In the genomic region with DNA sequence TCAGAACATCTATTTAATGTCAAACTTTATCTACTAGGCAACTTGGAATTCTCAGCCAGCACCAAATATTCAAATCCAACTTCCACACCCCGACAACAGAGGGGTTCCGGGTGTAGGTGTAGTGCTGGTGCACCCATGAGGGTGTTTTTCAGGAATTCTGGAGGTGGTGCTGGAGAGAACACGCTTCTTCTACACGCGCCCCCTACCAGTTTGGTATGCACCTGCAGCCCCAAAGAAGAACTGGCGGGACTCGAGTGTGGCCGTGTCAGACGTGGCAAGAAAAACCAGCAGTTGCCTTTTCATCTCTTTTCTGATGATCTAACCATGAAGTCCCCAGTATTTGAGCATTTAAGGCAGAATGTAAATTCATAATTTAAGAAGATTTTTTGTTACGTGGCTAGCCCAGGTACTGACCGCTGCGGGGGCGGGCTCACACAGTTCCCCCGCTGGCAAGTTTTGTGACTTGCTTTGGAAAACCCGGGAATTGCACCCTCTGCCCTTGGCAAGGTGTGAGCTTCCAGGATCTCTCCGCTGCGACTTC, we compare ENCODE assay signal across 8 cellular contexts. TPM values are rescaled to one million over a fixed set of nuclear protein-coding genes. Genes with fewer than 3 reads are reported as not detected.
DNase-seq lines count a peak whose midpoint lies in the region; ATAC-seq and TF ChIP-seq lines count a peak whose summit lies in the region.

No MANE protein-coding gene starts in this region.

- H3K79me2 ChIP-seq in OCI-LY3 (ENCODE audit: low read length), result no peaks in the 10 kb centered on the region

- H3K27ac Mint-ChIP-seq in natural killer cell, result no peak overlapping the region

- H3K4me3 Mint-ChIP-seq in activated T-cell treated with anti-CD3 and anti-CD28 coated beads, Interleukin-2, amount 50 U/mL, for 4 hours, result peak overlapping the region; percentile 85
- H3K4me3 Mint-ChIP-seq in natural killer cell, result peak overlapping the region; percentile 77

- H3K9me3 ChIP-seq in OCI-LY3 (ENCODE audit: insufficient read depth, low read length) (no peaks in the 10 kb centered on the region), testis (no peaks in the 10 kb centered on the region)

- H3K36me3 ChIP-seq in OCI-LY3 (replicated peaks; ENCODE audit: low read depth, low read length) (no peaks in the 10 kb centered on the region), testis (ENCODE audit: low read depth, missing control alignments) (no peaks in the 10 kb centered on the region)

- in situ Hi-C loops in Caki2 (cut with HindIII; ENCODE audit: low pct_unique_long_range_greater_than_20kb, low sequenced_read_pairs), result no loop called here

- peak; percentile 62 for TF ChIP-seq CTCF in OCI-LY3 (IDR thresholded peaks at IDR 0.05; ENCODE audit: low read depth, low read length)
- TF ChIP-seq CTCF in natural killer cell (IDR thresholded peaks at IDR 0.05), result no peak
- TF ChIP-seq CTCF in testis (IDR thresholded peaks at IDR 0.05), result peak; percentile 22 to 46 (median 44)

- H2AFZ ChIP-seq in OCI-LY3 (ENCODE audit: low read depth, low read length), result peak overlapping the region; percentile 99

- H3K4me3 ChIP-seq in OCI-LY3 (ENCODE audit: low read length) (peak overlapping the region; percentile 97), testis (peak overlapping the region; percentile 62 to 80)

- H3K27ac ChIP-seq in OCI-LY3 (ENCODE audit: low read length), result peak overlapping the region; percentile 52
- peak overlapping the region in 1 of 2 donors; percentile 77 for H3K27ac ChIP-seq in testis

- no peaks in the 10 kb centered on the region for H3K9me3 Mint-ChIP-seq in activated T-cell treated with anti-CD3 and anti-CD28 coated beads, Interleukin-2, amount 50 U/mL, for 4 hours
- H3K9me3 Mint-ChIP-seq in natural killer cell, result no peaks in the 10 kb centered on the region

- intact Hi-C loops in natural killer cell (cut with micrococcal nuclease), result no loop called here
- intact Hi-C loops in testis (cut with DNase I; ENCODE audit: low total_unique reads), result no loop called here

- H3K4me1 ChIP-seq in OCI-LY3 (ENCODE audit: low read length) (peaks cover 30% of the 10 kb centered on the region), testis (peaks cover 4% of the 10 kb centered on the region)

- H4K20me1 ChIP-seq in OCI-LY3 (ENCODE audit: insufficient read depth, low read length), result no peaks in the 10 kb centered on the region

- H3K27me3 ChIP-seq in OCI-LY3 (ENCODE audit: low read depth, low read length), result peaks cover 6% of the 10 kb centered on the region; the same call in 1 of the 2 replicates
- no peaks in the 10 kb centered on the region for H3K27me3 ChIP-seq in testis

- TF ChIP-seq POLR2A in testis (IDR thresholded peaks at IDR 0.05), result no peak

- peak overlapping the region; percentile 80 for H3K9ac ChIP-seq in OCI-LY3 (ENCODE audit: low read length)

- DNase-seq in Caki2 (ENCODE audit: low read depth), result peak; percentile 72
- DNase-seq in HuH-7.5 (ENCODE audit: low spot score), result peak; percentile 82
- DNase-seq in activated T-cell treated with anti-CD3 and anti-CD28 coated beads, Interleukin-2, amount 50 U/mL, for 4 hours, result peak; percentile 46
- DNase-seq in fibroblast of peridontal ligament (ENCODE audit: extremely low read depth), result peak; percentile 25
- DNase-seq in natural killer cell, result no peak
- DNase-seq in testis, result peak; percentile 77

- H3K36me3 Mint-ChIP-seq in activated T-cell treated with anti-CD3 and anti-CD28 coated beads, Interleukin-2, amount 50 U/mL, for 4 hours (ENCODE audit: insufficient read depth), result no peaks in the 10 kb centered on the region
- no peaks in the 10 kb centered on the region for H3K36me3 Mint-ChIP-seq in natural killer cell

- peak overlapping the region; percentile 93 for H3K4me2 ChIP-seq in OCI-LY3 (ENCODE audit: low read length)

- H3K27me3 Mint-ChIP-seq in activated T-cell treated with anti-CD3 and anti-CD28 coated beads, Interleukin-2, amount 50 U/mL, for 4 hours (ENCODE audit: low read depth), result peaks cover 42% of the 10 kb centered on the region
- H3K27me3 Mint-ChIP-seq in natural killer cell (ENCODE audit: low read depth in 2 of 2), result peaks cover 51 to 68% of the 10 kb centered on the region in 2 donors

- peaks cover 7% of the 10 kb centered on the region for H3K4me1 Mint-ChIP-seq in activated T-cell treated with anti-CD3 and anti-CD28 coated beads, Interleukin-2, amount 50 U/mL, for 4 hours (ENCODE audit: low read depth)
- peaks cover 0 to 9% of the 10 kb centered on the region in 2 donors for H3K4me1 Mint-ChIP-seq in natural killer cell

- 1 to 5% methylated on average over 13 to 17 of the region's 17 CpGs for WGBS in testis, 2 donors

- peak; percentile 73 for ATAC-seq in GM21526 (IDR thresholded peaks at IDR 0.05; ENCODE audit: low FRiP score, unreplicated experiment)
- ATAC-seq in activated T-cell treated with anti-CD3 and anti-CD28 coated beads, Interleukin-2, amount 50 U/mL, for 4 hours, result peak; percentile 60 to 62
- ATAC-seq in natural killer cell, result peak in 2 of 3 donors; percentile 54 to 66

RNA-seq across cellular contexts. Expression of gene TLCD4, which starts 0.4 kb away (rescaled TPM):
- 11.3 and 11.6 TPM in 2 replicates for total RNA-seq in Caki2 (2014; rRNA removed; shearing (Covaris generic); ENCODE audit: low replicate concordance)
- under 1 TPM; 0.03 to 0.15 (median 0.03) TPM for total RNA-seq in activated T-cell treated with anti-CD3 and anti-CD28 coated beads, Interleukin-2, amount 50 U/mL, for 4 hours
- total RNA-seq in natural killer cell (under 1 TPM in 2 of 3 donors, not detected in 1; 0.49 to 0.60 TPM), testis (10 to 100 TPM in 1 of 2 donors, 1 to 10 TPM in 1; 7.2 to 25.2 TPM)
- 8.3 TPM for polyA plus RNA-seq in testis (ENCODE audit: insufficient read depth, low read depth, low replicate concordance)

RNA-seq across cellular contexts. Expression of gene ALG14, which starts 44.0 kb away (rescaled TPM):
- 1.6 and 2.4 TPM in 2 replicates for total RNA-seq in Caki2 (2014; rRNA removed; shearing (Covaris generic); ENCODE audit: low replicate concordance)
- 1 to 10 TPM; 4.3 to 4.9 (median 4.4) TPM for total RNA-seq in activated T-cell treated with anti-CD3 and anti-CD28 coated beads, Interleukin-2, amount 50 U/mL, for 4 hours
- 1 to 10 TPM in 2 of 3 donors, under 1 TPM in 1; 0.48 to 2.3 (median 1.1) TPM for total RNA-seq in natural killer cell
- total RNA-seq in testis, result 1 to 10 TPM; 3.3 to 5.3 TPM
- polyA plus RNA-seq in testis (ENCODE audit: insufficient read depth, low read depth, low replicate concordance), result 24.1 TPM
